14 cellular contexts compared by ENCODE assay signal in genomic region chr5:157542282-157542966, GRCh38. TPM values are rescaled to one million over a fixed set of nuclear protein-coding genes. Genes with fewer than 3 reads are reported as not detected.
A peak's percentile ranks its signal among the peaks of the same experiment; 100 is the strongest.
DNase-seq lines count a peak whose midpoint lies in the region; ATAC-seq, FAIRE-seq and TF ChIP-seq lines count a peak whose summit lies in the region.
"Had no signal": no experiment of that assay in that cellular context is flagged by ENCODE, and none has a peak within 500 bp of the region (broad histone marks: within the 10 kb centered on the region; RNA-seq: fewer than 3 reads in every experiment).

No MANE protein-coding gene starts in this region.

- no peak overlapping the region for H3K9ac ChIP-seq in astrocyte (ENCODE audit: low read length)

- intact Hi-C loops in cardiac septum (cut with DNase I) (no loop called here), left cardiac atrium (cut with DNase I) (no loop called here), uterus (cut with DNase I; ENCODE audit: low total_unique reads) (no loop called here), posterior cingulate gyrus (cut with DNase I) (no loop called here)

- H4K20me1 ChIP-seq in astrocyte (ENCODE audit: insufficient read depth, low read length) = peaks cover 96% of the 10 kb centered on the region

- no peak for ATAC-seq in left cardiac atrium

- TF ChIP-seq POLR2A in uterus (IDR thresholded peaks at IDR 0.05) = no peak

- peaks cover 3% of the 10 kb centered on the region for H3K36me3 ChIP-seq in astrocyte (ENCODE audit: insufficient read depth, low read length)
- peaks cover 0 to 3% of the 10 kb centered on the region in 2 donors for H3K36me3 ChIP-seq in muscle layer of duodenum (ENCODE audit: control insufficient read depth in 1 of 2, insufficient read depth in 2 of 2, low read length in 2 of 2)
- H3K36me3 ChIP-seq in uterus = no peaks in the 10 kb centered on the region
- H3K36me3 ChIP-seq: WERI-Rb-1 had no signal

- H3K4me3 ChIP-seq in astrocyte (ENCODE audit: insufficient read depth, low read depth, low read length) (no peak overlapping the region), muscle layer of duodenum (ENCODE audit: low read depth in 1 of 2, low read length in 2 of 2) (no peak overlapping the region), uterus (no peak overlapping the region)
- H3K4me3 ChIP-seq: SJCRH30 had no signal

- no peak for FAIRE-seq in astrocyte (lab: Jason Lieb, UNC)
- FAIRE-seq: keratinocyte had no signal

- no peaks in the 10 kb centered on the region for H3K27me3 Mint-ChIP-seq in astrocyte (ENCODE audit: low read depth, unreplicated experiment)

- H3K79me2 ChIP-seq in astrocyte (ENCODE audit: insufficient read depth, low read length) = peaks cover 100% of the 10 kb centered on the region

- no peaks in the 10 kb centered on the region for H3K27me3 ChIP-seq in astrocyte (ENCODE audit: insufficient read depth, low read length)
- H3K27me3 ChIP-seq in muscle layer of duodenum (ENCODE audit: low read depth, low read length) = no peaks in the 10 kb centered on the region
- no peaks in the 10 kb centered on the region for H3K27me3 ChIP-seq in uterus
- H3K27me3 ChIP-seq: SJCRH30 had no signal

- no peak overlapping the region for H2AFZ ChIP-seq in astrocyte (ENCODE audit: low read depth, low read length)

- no peak overlapping the region for H3K4me3 Mint-ChIP-seq in astrocyte (ENCODE audit: unreplicated experiment)

- no peak for TF ChIP-seq CTCF in astrocyte (IDR thresholded peaks at IDR 0.05; ENCODE audit: insufficient read depth, low read depth, low read length)
- no peak for TF ChIP-seq CTCF in uterus (IDR thresholded peaks at IDR 0.05)

- H3K27ac ChIP-seq in astrocyte (ENCODE audit: low read depth, low read length) = peak overlapping the region; percentile 72
- H3K27ac ChIP-seq in muscle layer of duodenum (ENCODE audit: low read length) = peak overlapping the region; percentile 93
- H3K27ac ChIP-seq in uterus = peak overlapping the region; percentile 68 to 73
- H3K27ac ChIP-seq: SJCRH30, WERI-Rb-1 had no signal

- peaks cover 64% of the 10 kb centered on the region for H3K4me1 Mint-ChIP-seq in astrocyte (ENCODE audit: low read depth, unreplicated experiment)

- no peaks in the 10 kb centered on the region for H3K9me3 Mint-ChIP-seq in astrocyte (ENCODE audit: unreplicated experiment)

- no peak overlapping the region for H3K27ac Mint-ChIP-seq in astrocyte (ENCODE audit: unreplicated experiment)

- peaks cover 77% of the 10 kb centered on the region for H3K4me1 ChIP-seq in astrocyte (ENCODE audit: insufficient read depth, low read length)
- H3K4me1 ChIP-seq in muscle layer of duodenum (ENCODE audit: control insufficient read depth in 1 of 2, insufficient read depth in 2 of 2, low read length in 2 of 2) = peaks cover 20 to 52% of the 10 kb centered on the region in 2 donors
- peaks cover 0 to 11% of the 10 kb centered on the region in 2 donors for H3K4me1 ChIP-seq in uterus
- H3K4me1 ChIP-seq: SJCRH30 had no signal

- peak overlapping the region; percentile 77 for H3K4me2 ChIP-seq in astrocyte (ENCODE audit: low read length)

- peaks cover 16% of the 10 kb centered on the region for H3K36me3 Mint-ChIP-seq in astrocyte (ENCODE audit: low read depth, unreplicated experiment)

- no peaks in the 10 kb centered on the region for H3K9me3 ChIP-seq in astrocyte (ENCODE audit: insufficient read depth, low read depth, low read length)
- H3K9me3 ChIP-seq in muscle layer of duodenum (ENCODE audit: control insufficient read depth in 1 of 2, low read length in 2 of 2) = no peaks in the 10 kb centered on the region
- no peaks in the 10 kb centered on the region for H3K9me3 ChIP-seq in uterus
- H3K9me3 ChIP-seq: SJCRH30 had no signal

- DNase-seq in cardiac septum (ENCODE audit: low spot score) (peak; percentile 43), left cardiac atrium (no peak), astrocyte (ENCODE audit: low read depth) (no peak), uterus (peak; percentile 40 to 42), NCI-H2171 treated with DMSO at 0.1 percent for 48 hours (lab: John Stamatoyannopoulos, UW) (no peak), posterior cingulate gyrus (no peak)
- no peak for DNase-seq in stimulated activated CD4-positive, alpha-beta T cell treated with anti-CD3 and anti-CD28 coated beads, Interleukin-2, amount 100 ng/mL, for 24 hours
- DNase-seq: DMS 273 treated with DMSO at 0.1 percent for 48 hours; NCI-H1092 treated with DMSO at 0.1 percent for 48 hours; SJCRH30; stimulated activated CD4-positive, alpha-beta T cell treated with anti-CD3 and anti-CD28 coated beads, Interleukin-2, amount 100 ng/mL, for 48 hours; WERI-Rb-1 had no signal

RNA-seq across cellular contexts. Expression of gene ADAM19, which starts 33.2 kb away (rescaled TPM):
- 97.1 TPM for total RNA-seq in cardiac septum
- total RNA-seq in left cardiac atrium = 10 to 100 TPM; 19.0 to 57.5 TPM
- 316 and 332 TPM in 2 replicates for total RNA-seq in astrocyte
- total RNA-seq in uterus = 10 to 100 TPM in 3 of 4 donors, 1 to 10 TPM in 1; 2.4 to 25.6 (median 15.3) TPM

Comparison
In these comparisons a context has a peak if more than half of its experiments do, and no peak if none do; other contexts are left out.
1. DNase-seq: peak in cardiac septum (single experiment) and uterus (2 of 2); none in left cardiac atrium (single experiment), astrocyte (single experiment), stimulated activated CD4-positive, alpha-beta T cell treated with anti-CD3 and anti-CD28 coated beads, Interleukin-2, amount 100 ng/mL, for 24 hours (0 of 2), NCI-H2171 treated with DMSO at 0.1 percent for 48 hours (single experiment) and posterior cingulate gyrus (0 of 10).
2. Peak in every context shown above with its lines, with median percentiles within 50 percentile points of each other: H3K27ac ChIP-seq.